Comparison of ENCODE assay signal across 9 cellular contexts in the genomic region with DNA sequence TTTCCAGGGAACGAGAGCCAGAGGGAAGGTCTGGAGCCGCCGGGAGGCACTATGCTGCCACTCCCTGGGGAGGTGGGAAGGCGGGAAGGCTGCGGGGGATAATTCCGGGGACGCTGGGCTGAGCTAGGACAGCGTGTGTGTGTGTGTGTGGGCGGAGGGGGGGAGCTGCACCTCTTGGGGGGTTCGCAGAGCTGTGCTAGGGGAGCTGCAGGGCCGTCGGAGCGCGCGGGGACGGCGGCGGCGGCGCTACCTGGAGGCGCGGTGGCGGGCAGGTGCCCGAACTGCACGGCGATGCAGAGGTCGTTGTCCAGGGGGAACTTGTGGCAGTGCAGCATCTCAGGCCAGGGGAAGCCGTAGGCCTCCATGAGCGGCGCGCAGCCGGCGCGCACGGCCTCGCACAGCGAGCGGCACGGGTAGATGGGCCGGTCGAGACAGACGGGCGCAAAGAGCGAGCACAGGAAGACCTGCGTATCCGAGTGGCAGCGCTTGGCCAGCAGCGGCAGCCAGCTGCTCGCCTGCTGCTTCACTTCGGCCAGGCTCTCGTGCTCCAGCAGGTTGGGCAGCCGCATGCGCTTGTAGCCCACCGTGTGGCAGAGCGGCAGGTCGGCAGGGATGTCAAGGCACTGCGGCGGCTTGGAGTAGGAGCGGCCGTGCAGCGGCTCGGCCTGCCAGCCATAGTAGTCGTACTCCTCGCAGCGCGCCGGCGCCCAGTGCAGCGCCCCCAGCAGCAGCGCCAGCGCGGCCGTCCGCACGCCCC. TPM values are rescaled to one million over a fixed set of nuclear protein-coding genes. Genes with fewer than 3 reads are reported as not detected.
DNase-seq lines count a peak whose midpoint lies in the region; ATAC-seq and TF ChIP-seq lines count a peak whose summit lies in the region.
"Had no signal": no experiment of that assay in that cellular context is flagged by ENCODE, and none has a peak within 500 bp of the region (broad histone marks: within the 10 kb centered on the region; RNA-seq: fewer than 3 reads in every experiment).

No MANE protein-coding gene starts in this region.

- no peak for DNase-seq in AG04449 (ENCODE audit: low read depth, low spot score)
- DNase-seq in GM06990 (ENCODE audit: extremely low read depth, insufficient read length): peak; percentile 43
- DNase-seq in amniotic epithelial cell (ENCODE audit: low read depth): peak; percentile 21
- DNase-seq in iris pigment epithelial cell (ENCODE audit: low read depth): peak; percentile 52
- peak in 1 of 2 donors; percentile 85 for DNase-seq in upper lobe of left lung
- no peak for DNase-seq in AML-193 (lab: John Stamatoyannopoulos, UW)
- no peak for DNase-seq in mesenteric fat pad (ENCODE audit: low spot score)

- POLR2A ChIA-PET in AG04449 (lab: Yijun Ruan, JAX): no interaction called here

- no peaks in the 10 kb centered on the region for H3K9me3 ChIP-seq in upper lobe of left lung

- H3K27ac ChIP-seq in upper lobe of left lung: no peak overlapping the region

- H3K27me3 ChIP-seq in GM06990 (replicated peaks; ENCODE audit: control insufficient read depth, insufficient read depth, low read length) (no peaks in the 10 kb centered on the region; the same call in 1 of the 2 replicates), upper lobe of left lung (peaks cover 0 to 14% (median 5%) of the 10 kb centered on the region in 4 donors)

- TF ChIP-seq EP300 in upper lobe of left lung (IDR thresholded peaks at IDR 0.05): no peak

- no peak for TF ChIP-seq CTCF in AG04449 (IDR thresholded peaks at IDR 0.05; ENCODE audit: insufficient read depth, low read length, missing control alignments)
- no peak for TF ChIP-seq CTCF in GM06990 (IDR thresholded peaks at IDR 0.05; ENCODE audit: insufficient read depth, low read length, poor library complexity, severe bottlenecking)
- no peak for TF ChIP-seq CTCF in upper lobe of left lung (IDR thresholded peaks at IDR 0.05)

- CTCF ChIA-PET in AG04449 (lab: Yijun Ruan, JAX): interaction anchor here (2.8 to 3.8 kb wide), 2 partner anchors 9 to 21 kb away, joined by 9 to 16 read pairs; no protein-coding TSS in a partner anchor

- H3K4me3 ChIP-seq in AG04449 (ENCODE audit: low read depth, low read length) (peak overlapping the region; percentile 37), GM06990 (replicated peaks; ENCODE audit: low read depth, low read length) (no peak overlapping the region), upper lobe of left lung (peak overlapping the region in 3 of 4 donors; percentile 25 to 44 (median 39))

- H3K36me3 ChIP-seq in GM06990 (ENCODE audit: control insufficient read depth, insufficient read depth, low read length): no peaks in the 10 kb centered on the region
- H3K36me3 ChIP-seq in upper lobe of left lung: no peaks in the 10 kb centered on the region

- WGBS in upper lobe of left lung, 2 donors: 0 to 5% methylated on average over 5 to 50 of the region's 75 CpGs

- peaks cover 7 to 18% (median 11%) of the 10 kb centered on the region in 4 donors for H3K4me1 ChIP-seq in upper lobe of left lung

- no peak for TF ChIP-seq POLR2A in upper lobe of left lung (IDR thresholded peaks at IDR 0.05)

- ATAC-seq in upper lobe of left lung (ENCODE audit: low FRiP score in 2 of 2): no peak
- no peak for ATAC-seq in HG02970 (IDR thresholded peaks at IDR 0.05; ENCODE audit: low FRiP score, unreplicated experiment)

RNA-seq across cellular contexts. Expression of a gene that starts 0.6 kb away (rescaled TPM):
- total RNA-seq in upper lobe of left lung (10 to 100 TPM in 1 of 6 donors, 1 to 10 TPM in 4, under 1 TPM in 1; 0.69 to 14.9 (median 3.6) TPM), mesenteric fat pad (not detected)
- total RNA-seq: activated naive CD4-positive, alpha-beta T cell treated with anti-CD3 and anti-CD28 coated beads, Interleukin-2, amount 50 U/mL, for 72 hours had no signal

RNA-seq across cellular contexts. Expression of a gene that starts 34.3 kb away (rescaled TPM):
- total RNA-seq in upper lobe of left lung (10 to 100 TPM; 20.5 to 51.3 (median 26.4) TPM), mesenteric fat pad (19.2 TPM)

RNA-seq across cellular contexts. Expression of a gene that starts 57.7 kb away (rescaled TPM):
- 10 to 100 TPM; 18.2 to 62.7 (median 31.8) TPM for total RNA-seq in upper lobe of left lung
- 28.7 TPM for total RNA-seq in mesenteric fat pad

Comparison
In these comparisons a context has a peak if more than half of its experiments do, and no peak if none do; other contexts are left out.
1. DNase-seq: peak in GM06990 (single experiment), amniotic epithelial cell (single experiment) and iris pigment epithelial cell (single experiment); none in AG04449 (single experiment), AML-193 (0 of 2) and mesenteric fat pad (single experiment).